In genomic region chr12:54136844-54137580, GRCh38 we compare ENCODE assay signal across 17 cellular contexts. TPM values are rescaled to one million over a fixed set of nuclear protein-coding genes. Genes with fewer than 3 reads are reported as not detected.
DNase-seq lines count a peak whose midpoint lies in the region; TF ChIP-seq lines count a peak whose summit lies in the region.
"Had no signal": no experiment of that assay in that cellular context is flagged by ENCODE, and none has a peak within 500 bp of the region (broad histone marks: within the 10 kb centered on the region; RNA-seq: fewer than 3 reads in every experiment).

No MANE protein-coding gene starts in this region.

- H3K4me2 ChIP-seq in mammary epithelial cell (ENCODE audit: insufficient read depth, low read depth, low read length): no peak overlapping the region
- no peak overlapping the region for H3K4me2 ChIP-seq in hepatocyte
- H3K4me2 ChIP-seq: PC-9 had no signal

- dilution Hi-C loops in mammary epithelial cell (cut with HindIII; ENCODE audit: low sequenced_read_pairs): loop anchor here (10.0 kb wide), 1 partner anchor 68 kb away; no protein-coding TSS in a partner anchor

- H3K4me1 ChIP-seq in breast epithelium: no peaks in the 10 kb centered on the region
- no peaks in the 10 kb centered on the region for H3K4me1 ChIP-seq in mammary epithelial cell (ENCODE audit: insufficient read depth, low read length)
- peaks cover 58% of the 10 kb centered on the region for H3K4me1 ChIP-seq in hepatocyte (ENCODE audit: insufficient read depth)

- DNase-seq in breast epithelium (ENCODE audit: low spot score in 2 of 2): no peak
- DNase-seq in mammary epithelial cell: no peak
- peak; percentile 6 for DNase-seq in HS-5 (ENCODE audit: low read depth)
- DNase-seq in hepatocyte (ENCODE audit: low spot score): peak; percentile 28
- DNase-seq in SKM-1 (lab: John Stamatoyannopoulos, UW; ENCODE audit: unreplicated experiment): no peak
- DNase-seq in activated CD4-positive, alpha-beta T cell treated with anti-CD3 and anti-CD28 coated beads for 48 hours: no peak
- DNase-seq in activated CD4-positive, CD25-positive, alpha-beta regulatory T cell treated with anti-CD3 and anti-CD28 coated beads, Interleukin-2, amount 50 U/mL, for 72 hours: no peak
- DNase-seq in SW 1271 (lab: John Stamatoyannopoulos, UW): no peak
- DNase-seq: activated T-cell treated with anti-CD3 and anti-CD28 coated beads, Interleukin-2, amount 50 U/mL, for 72 hours; COR-L47; foreskin melanocyte; kidney glomerular epithelial cell; NCI-H146; PC-9; SIG-M5; spleen; stimulated activated CD4-positive, alpha-beta T cell treated with anti-CD3 and anti-CD28 coated beads, Interleukin-4, amount 100 ng/mL, for 4 hours had no signal

- WGBS in mammary epithelial cell (ENCODE audit: low coverage, missing lambda C conversion rate): 91% methylated on average over 9 of the region's 12 CpGs
- 54% methylated on average over 12 of the region's 12 CpGs for WGBS in hepatocyte (ENCODE audit: low lambda C conversion rate, missing lambda C conversion rate)

- in situ Hi-C loops in mammary epithelial cell (cut with MboI; ENCODE audit: low sequenced_read_pairs in 2 of 2): no loop called here

- H3K27ac ChIP-seq in breast epithelium: peak overlapping the region; percentile 45 to 74
- no peak overlapping the region for H3K27ac ChIP-seq in mammary epithelial cell (ENCODE audit: insufficient read depth, low read depth, low read length)
- peak overlapping the region; percentile 67 for H3K27ac ChIP-seq in hepatocyte
- H3K27ac ChIP-seq: PC-9, spleen had no signal

- no peaks in the 10 kb centered on the region for H3K9me2 ChIP-seq in hepatocyte (replicated peaks; ENCODE audit: insufficient read depth)

- H3K79me2 ChIP-seq in mammary epithelial cell (ENCODE audit: insufficient read depth, low read length) (no peaks in the 10 kb centered on the region), hepatocyte (no peaks in the 10 kb centered on the region)

- no peak for TF ChIP-seq POLR2A in breast epithelium (IDR thresholded peaks at IDR 0.05)

- intact Hi-C loops in breast epithelium (cut with DNase I; ENCODE audit: low total_unique reads): no loop called here
- intact Hi-C loops in mammary epithelial cell (cut with micrococcal nuclease): no loop called here

- H3K36me3 ChIP-seq in breast epithelium: no peaks in the 10 kb centered on the region
- no peaks in the 10 kb centered on the region for H3K36me3 ChIP-seq in mammary epithelial cell (ENCODE audit: insufficient read depth, low read length)
- no peaks in the 10 kb centered on the region for H3K36me3 ChIP-seq in hepatocyte (replicated peaks; ENCODE audit: insufficient read depth, low read depth)
- H3K36me3 ChIP-seq: spleen had no signal

- BruUV-seq in mammary epithelial cell (replicated peaks; lab: Mats Ljungman, UMichigan): no TSS peak

- no peaks in the 10 kb centered on the region for H4K20me1 ChIP-seq in mammary epithelial cell (ENCODE audit: insufficient read depth, low read length)
- H4K20me1 ChIP-seq in hepatocyte (ENCODE audit: insufficient read depth, poor library complexity, severe bottlenecking): no peaks in the 10 kb centered on the region

- H2AFZ ChIP-seq in mammary epithelial cell (ENCODE audit: low read depth, low read length): no peak overlapping the region
- H2AFZ ChIP-seq in hepatocyte: no peak overlapping the region
- H2AFZ ChIP-seq: PC-9 had no signal

- no peak overlapping the region for H3K9ac ChIP-seq in mammary epithelial cell (ENCODE audit: insufficient read depth, low read length)

- H3K27me3 ChIP-seq in breast epithelium (no peaks in the 10 kb centered on the region), mammary epithelial cell (ENCODE audit: insufficient read depth, low read length) (no peaks in the 10 kb centered on the region), hepatocyte (no peaks in the 10 kb centered on the region)

- CTCF ChIA-PET in mammary epithelial cell (lab: Charles Lee; ENCODE audit: low non-redundant PET): interaction anchor here (0.7 kb wide), 1 partner anchor 232 kb away, joined by 3 read pairs; no protein-coding TSS in a partner anchor

- H3K9me3 ChIP-seq in breast epithelium (no peaks in the 10 kb centered on the region), mammary epithelial cell (replicated peaks; ENCODE audit: insufficient read depth, low read length) (no peaks in the 10 kb centered on the region), hepatocyte (ENCODE audit: low read depth) (no peaks in the 10 kb centered on the region)
- H3K9me3 ChIP-seq: spleen had no signal

- TF ChIP-seq CTCF in breast epithelium (IDR thresholded peaks at IDR 0.05) (no peak), mammary epithelial cell (conservative IDR thresholded peaks at IDR 0.05 in 1 of 2, IDR thresholded peaks at IDR 0.05 in 1 of 2; ENCODE audit: extremely low read depth in 1 of 2, insufficient read depth in 1 of 2, low read depth in 1 of 2, low read length in 2 of 2) (no peak), hepatocyte (IDR thresholded peaks at IDR 0.05; ENCODE audit: poor library complexity) (peak; percentile 25)

- H3K4me3 ChIP-seq in breast epithelium: no peak overlapping the region
- no peak overlapping the region for H3K4me3 ChIP-seq in mammary epithelial cell (replicated peaks in 1 of 3; ENCODE audit: insufficient read depth in 1 of 3, low read depth in 2 of 3, low read length in 3 of 3)
- H3K4me3 ChIP-seq in hepatocyte: no peak overlapping the region
- H3K4me3 ChIP-seq: PC-9, spleen had no signal

RNA-seq across cellular contexts. Expression of gene SMUG1, which starts 51.8 kb away (rescaled TPM):
- 10 to 100 TPM; 29.6 to 55.4 (median 46.4) TPM for total RNA-seq in breast epithelium
- total RNA-seq in mammary epithelial cell: 10 to 100 TPM; 30.7 to 52.7 TPM
- polyA plus RNA-seq in mammary epithelial cell: 54.7 TPM
- polyA minus RNA-seq in mammary epithelial cell: 80.1 TPM
- total RNA-seq in hepatocyte: 54.3 and 59.1 TPM in 2 replicates
- 70.3 and 77.9 TPM in 2 replicates for polyA plus RNA-seq in hepatocyte

Comparison
In these comparisons a context has a peak if more than half of its experiments do, and no peak if none do; other contexts are left out.
1. DNase-seq: peak in HS-5 (single experiment) and hepatocyte (single experiment); none in breast epithelium (0 of 2), mammary epithelial cell (single experiment), SKM-1 (single experiment), activated CD4-positive, alpha-beta T cell treated with anti-CD3 and anti-CD28 coated beads for 48 hours (single experiment), activated CD4-positive, CD25-positive, alpha-beta regulatory T cell treated with anti-CD3 and anti-CD28 coated beads, Interleukin-2, amount 50 U/mL, for 72 hours (single experiment) and SW 1271 (0 of 2).